In the genomic region with DNA sequence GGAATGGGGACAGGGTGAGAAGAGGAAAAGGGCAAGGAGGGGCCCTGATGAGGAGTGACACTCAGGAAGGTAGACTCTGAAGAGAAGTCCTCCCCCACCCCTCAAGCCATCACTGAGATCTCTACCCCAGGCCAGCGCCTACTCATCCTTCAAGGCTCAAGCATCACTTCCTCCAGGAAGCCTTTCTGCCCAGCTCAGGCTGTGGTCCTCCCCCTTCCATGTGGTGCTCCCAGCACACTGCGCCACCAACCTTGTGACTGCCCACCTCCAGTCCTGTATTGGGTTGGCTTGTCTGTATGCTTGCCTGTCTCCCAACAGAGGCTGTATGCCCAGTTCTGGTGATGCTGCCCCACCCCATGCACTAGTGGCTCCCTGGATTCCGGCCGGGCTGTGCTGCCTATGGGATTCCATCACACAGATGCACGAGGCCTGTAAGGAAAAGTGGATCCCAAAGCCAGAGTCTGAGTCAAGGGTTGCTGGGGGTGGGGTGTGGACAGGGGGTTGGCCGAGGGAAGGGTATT, we compare ENCODE assay signal across 19 cellular contexts.
"Had no signal": no experiment of that assay in that cellular context is flagged by ENCODE, and none has a peak within 500 bp of the region (broad histone marks: within the 10 kb centered on the region; RNA-seq: fewer than 3 reads in every experiment).

No MANE protein-coding gene starts in this region.

- H3K4me2 ChIP-seq: smooth muscle cell had no signal

- ATAC-seq: gastrocnemius medialis; left ventricle myocardium superior; lower lobe of right lung; natural killer cell; pancreas; sciatic nerve; stimulated activated effector memory CD8-positive, alpha-beta T cell treated with anti-CD3 and anti-CD28 coated beads, Interleukin-12 subunit alpha, Interleukin-12 subunit beta, amount 100 ng/mL, for 72 hours had no signal

- H3K4me3 ChIP-seq: dorsolateral prefrontal cortex, gastrocnemius medialis, lower lobe of right lung, pancreas, smooth muscle cell, stomach, thyroid gland, vagina had no signal

- H3K27me3 ChIP-seq: dorsolateral prefrontal cortex, gastrocnemius medialis, neutrophil, pancreas, stomach, thyroid gland, vagina had no signal

- H3K27ac ChIP-seq: dorsolateral prefrontal cortex, gastrocnemius medialis, lower lobe of right lung, neutrophil, pancreas, stomach, thyroid gland, vagina had no signal

- H3K4me1 ChIP-seq: pancreas, thyroid gland had no signal

- DNase-seq: dorsolateral prefrontal cortex; effector CD4-positive, alpha-beta T cell; gastrocnemius medialis; head of caudate nucleus; left ventricle myocardium superior; lower lobe of right lung; natural killer cell; pancreas; stimulated activated CD4-positive, alpha-beta T cell treated with anti-CD3 and anti-CD28 coated beads, Interleukin-2, amount 100 ng/mL, for 24 hours; stimulated activated CD4-positive, alpha-beta T cell treated with anti-CD3 and anti-CD28 coated beads, Interleukin-4, amount 100 ng/mL, for 24 hours; stimulated activated naive CD4-positive, alpha-beta T cell treated with Interleukin-2 at 50 U/mL for 16 hours; stomach; thyroid gland; trophoblast cell had no signal

- H3K9me3 ChIP-seq: gastrocnemius medialis, lower lobe of right lung, neutrophil, pancreas, stomach, thyroid gland, vagina had no signal

- H3K36me3 ChIP-seq: gastrocnemius medialis, lower lobe of right lung, neutrophil, pancreas, stomach, thyroid gland, vagina had no signal
